1 cellular context compared by ENCODE assay signal in genomic region chr3:45604066-45604465, GRCh38.
TF ChIP-seq lines count a peak whose summit lies in the region.

No MANE protein-coding gene starts in this region.

TF ChIP-seq in HepG2, 621 proteins besides CTCF, POLR2A, EP300 and RAD21 (continued from another document):
- no peak for TF ChIP-seq ZNF276 (CRISPR knock-in tag; IDR thresholded peaks at IDR 0.05; ENCODE audit: low read depth)
- no peak for TF ChIP-seq SETDB1 (CRISPR knock-in tag; IDR thresholded peaks at IDR 0.05; ENCODE audit: borderline replicate concordance)
- TF ChIP-seq KDM6A (CRISPR knock-in tag; IDR thresholded peaks at IDR 0.05; ENCODE audit: low read depth), result no peak
- TF ChIP-seq IKZF1 (IDR thresholded peaks at IDR 0.05), result no peak
- TF ChIP-seq ETV5 (CRISPR knock-in tag; IDR thresholded peaks at IDR 0.05; ENCODE audit: borderline replicate concordance), result no peak
- no peak for TF ChIP-seq ZBTB33 (CRISPR knock-in tag; IDR thresholded peaks at IDR 0.05)
- TF ChIP-seq CREM (IDR thresholded peaks at IDR 0.05), result no peak
- TF ChIP-seq CREM (CRISPR knock-in tag; IDR thresholded peaks at IDR 0.05), result no peak
- TF ChIP-seq ZSCAN30 (CRISPR knock-in tag; IDR thresholded peaks at IDR 0.05), result no peak
- TF ChIP-seq FOXJ3 (CRISPR knock-in tag; IDR thresholded peaks at IDR 0.05; ENCODE audit: borderline replicate concordance), result no peak
- TF ChIP-seq NCOA1 (CRISPR knock-in tag; IDR thresholded peaks at IDR 0.05), result no peak
- TF ChIP-seq IRF9 (CRISPR knock-in tag; IDR thresholded peaks at IDR 0.05; ENCODE audit: borderline replicate concordance), result no peak
- no peak for TF ChIP-seq ZNF703 (CRISPR knock-in tag; IDR thresholded peaks at IDR 0.05; ENCODE audit: borderline replicate concordance)
- TF ChIP-seq ZBTB42 (CRISPR knock-in tag; IDR thresholded peaks at IDR 0.05), result no peak
